ENCODE assay signal across 1 cellular context in the genomic region with DNA sequence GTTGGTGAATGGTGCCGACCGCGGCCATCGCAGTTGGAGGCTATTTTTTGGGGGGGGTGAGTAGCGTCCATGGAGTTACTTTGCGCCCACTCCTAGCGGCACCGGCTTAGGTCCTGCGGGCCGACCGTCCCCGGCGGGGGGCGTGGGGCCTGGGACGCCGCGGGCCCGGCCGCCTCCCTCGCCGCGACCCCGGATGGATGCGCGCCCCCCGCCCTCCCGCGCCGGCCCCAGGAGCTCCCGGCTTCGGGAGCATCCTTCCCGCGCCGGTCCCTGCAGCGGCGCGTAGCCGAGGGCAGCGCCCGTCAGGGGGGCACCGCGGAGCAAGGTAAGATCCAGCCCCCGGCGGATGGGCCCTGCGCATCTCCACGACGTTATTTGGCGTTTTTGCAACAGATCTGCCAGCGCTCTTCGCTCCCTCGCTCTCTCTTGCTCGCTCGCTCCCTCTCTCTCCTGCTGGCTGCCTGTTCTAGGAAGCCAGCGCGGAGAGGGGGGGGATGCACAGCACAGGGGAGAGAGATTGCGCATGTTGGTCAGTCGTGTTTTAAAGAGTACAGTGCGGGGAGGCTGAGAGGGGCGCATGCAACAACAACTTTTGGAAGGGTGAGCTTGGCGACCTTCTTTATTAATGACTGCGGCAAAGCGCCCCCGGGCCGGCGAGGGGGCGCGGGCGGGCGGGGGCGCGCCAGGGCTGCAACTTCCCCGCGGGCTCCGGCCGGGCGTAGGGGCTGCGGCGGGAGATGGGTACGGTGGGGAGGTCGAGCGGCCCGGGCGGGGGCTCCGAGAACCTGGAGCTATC.
TF ChIP-seq lines count a peak whose summit lies in the region.

No MANE protein-coding gene starts in this region.

TF ChIP-seq in HepG2, 621 proteins besides CTCF, POLR2A, EP300 and RAD21 (continued from another document and continues in another):
- TF ChIP-seq, protein P1, sequence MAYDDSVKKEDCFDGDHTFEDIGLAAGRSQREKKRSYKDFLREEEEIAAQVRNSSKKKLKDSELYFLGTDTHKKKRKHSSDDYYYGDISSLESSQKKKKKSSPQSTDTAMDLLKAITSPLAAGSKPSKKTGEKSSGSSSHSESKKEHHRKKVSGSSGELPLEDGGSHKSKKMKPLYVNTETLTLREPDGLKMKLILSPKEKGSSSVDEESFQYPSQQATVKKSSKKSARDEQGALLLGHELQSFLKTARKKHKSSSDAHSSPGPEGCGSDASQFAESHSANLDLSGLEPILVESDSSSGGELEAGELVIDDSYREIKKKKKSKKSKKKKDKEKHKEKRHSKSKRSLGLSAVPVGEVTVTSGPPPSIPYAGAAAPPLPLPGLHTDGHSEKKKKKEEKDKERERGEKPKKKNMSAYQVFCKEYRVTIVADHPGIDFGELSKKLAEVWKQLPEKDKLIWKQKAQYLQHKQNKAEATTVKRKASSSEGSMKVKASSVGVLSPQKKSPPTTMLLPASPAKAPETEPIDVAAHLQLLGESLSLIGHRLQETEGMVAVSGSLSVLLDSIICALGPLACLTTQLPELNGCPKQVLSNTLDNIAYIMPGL (CRISPR knock-in tag; IDR thresholded peaks at IDR 0.05; ENCODE audit: borderline replicate concordance in 1 of 2, low read depth in 1 of 2), result peak in 1 of 2 experiments; percentile 59; a peak in 2 of 4 replicates
- TF ChIP-seq PHF8 (CRISPR knock-in tag; IDR thresholded peaks at IDR 0.05) (peak; percentile 48), AHR (CRISPR knock-in tag; IDR thresholded peaks at IDR 0.05) (peak; percentile 44; the same call in 1 of the 2 replicates), ZNF574 (CRISPR knock-in tag; IDR thresholded peaks at IDR 0.05) (peak; percentile 63; the same call in 1 of the 2 replicates), ZNF552 (CRISPR knock-in tag; IDR thresholded peaks at IDR 0.05; ENCODE audit: borderline replicate concordance) (no peak), ZNF746 (CRISPR knock-in tag; IDR thresholded peaks at IDR 0.05) (no peak), MEIS2 (CRISPR knock-in tag; IDR thresholded peaks at IDR 0.05) (peak; percentile 30; the same call in 1 of the 2 replicates), SRSF4 (IDR thresholded peaks at IDR 0.05; ENCODE audit: low read depth, low read length, poor library complexity, severe bottlenecking) (no peak), SP140L (CRISPR knock-in tag; IDR thresholded peaks at IDR 0.05; ENCODE audit: borderline replicate concordance) (peak; percentile 37; the same call in 1 of the 2 replicates), NFIB (CRISPR knock-in tag; IDR thresholded peaks at IDR 0.05; ENCODE audit: borderline replicate concordance) (no peak), ZNF431 (CRISPR knock-in tag; IDR thresholded peaks at IDR 0.05; ENCODE audit: borderline replicate concordance, low read depth) (no peak), ZNF34 (CRISPR knock-in tag; IDR thresholded peaks at IDR 0.05; ENCODE audit: borderline replicate concordance) (peak; percentile 8; the same call in 1 of the 2 replicates), ZBTB25 (CRISPR knock-in tag; IDR thresholded peaks at IDR 0.05) (0 out of 2 replicates have a peak, but pooled peaks have one; percentile 0), PLRG1 (conservative IDR thresholded peaks at IDR 0.05) (no peak), ZNF546 (CRISPR knock-in tag; conservative IDR thresholded peaks at IDR 0.05) (no peak), PRMT3 (CRISPR knock-in tag; IDR thresholded peaks at IDR 0.05; ENCODE audit: borderline replicate concordance, low read depth) (0 out of 2 replicates have a peak, but pooled peaks have one; percentile 45), MXD3 (CRISPR knock-in tag; IDR thresholded peaks at IDR 0.05) (peak; percentile 17; the same call in 1 of the 2 replicates), ZFX (CRISPR knock-in tag; IDR thresholded peaks at IDR 0.05; ENCODE audit: low read depth) (peak; percentile 43; the same call in 1 of the 2 replicates), SNAPC2 (CRISPR knock-in tag; IDR thresholded peaks at IDR 0.05) (no peak), ZNF232 (CRISPR knock-in tag; IDR thresholded peaks at IDR 0.05; ENCODE audit: borderline replicate concordance) (peak; percentile 26; the same call in 1 of the 2 replicates), NR2F6 (IDR thresholded peaks at IDR 0.05) (no peak), NR2F6 (CRISPR knock-in tag; IDR thresholded peaks at IDR 0.05) (0 out of 2 replicates have a peak, but pooled peaks have one; percentile 8), RFX1 (IDR thresholded peaks at IDR 0.05) (no peak), ZSCAN5A (CRISPR knock-in tag; IDR thresholded peaks at IDR 0.05; ENCODE audit: borderline replicate concordance) (no peak), KLF12 (CRISPR knock-in tag; IDR thresholded peaks at IDR 0.05; ENCODE audit: borderline replicate concordance) (peak; percentile 12; the same call in 1 of the 2 replicates), ZNF335 (CRISPR knock-in tag; IDR thresholded peaks at IDR 0.05) (0 out of 2 replicates have a peak, but pooled peaks have one; percentile 31), TCF7L2 (IDR thresholded peaks at IDR 0.05; ENCODE audit: low read depth, low read length) (no peak), HDAC2 (CRISPR knock-in tag; IDR thresholded peaks at IDR 0.05) (0 out of 2 replicates have a peak, but pooled peaks have one; percentile 14), SAP130 (CRISPR knock-in tag; IDR thresholded peaks at IDR 0.05; ENCODE audit: low read depth) (peak; percentile 63), ZNF777 (CRISPR knock-in tag; IDR thresholded peaks at IDR 0.05) (0 out of 2 replicates have a peak, but pooled peaks have one; percentile 18), ERF (CRISPR knock-in tag; IDR thresholded peaks at IDR 0.05) (no peak), PAX8 (CRISPR knock-in tag; IDR thresholded peaks at IDR 0.05; ENCODE audit: borderline replicate concordance) (no peak), ZNF292 (CRISPR knock-in tag; IDR thresholded peaks at IDR 0.05; ENCODE audit: borderline replicate concordance, low read depth) (peak; percentile 60; the same call in 1 of the 2 replicates), NONO (IDR thresholded peaks at IDR 0.05) (no peak), NONO (CRISPR knock-in tag; conservative IDR thresholded peaks at IDR 0.05) (0 out of 2 replicates have a peak, but pooled peaks have one; percentile 0), THAP7 (CRISPR knock-in tag; IDR thresholded peaks at IDR 0.05) (no peak), HOXD1 (CRISPR knock-in tag; IDR thresholded peaks at IDR 0.05) (peak; percentile 49; the same call in 1 of the 2 replicates), ZNF761 (CRISPR knock-in tag; conservative IDR thresholded peaks at IDR 0.05) (no peak), STAT5B (CRISPR knock-in tag; IDR thresholded peaks at IDR 0.05) (no peak), ZKSCAN8 (CRISPR knock-in tag; IDR thresholded peaks at IDR 0.05; ENCODE audit: borderline replicate concordance) (no peak), HNF4A (CRISPR knock-in tag; IDR thresholded peaks at IDR 0.05) (peak; percentile 52), TMF1 (CRISPR knock-in tag; IDR thresholded peaks at IDR 0.05; ENCODE audit: low read depth) (peak; percentile 8; the same call in 1 of the 2 replicates), ZIK1 (CRISPR knock-in tag; IDR thresholded peaks at IDR 0.05; ENCODE audit: borderline replicate concordance, low read depth) (peak; percentile 14; the same call in 1 of the 2 replicates)
- TF ChIP-seq, protein P2, sequence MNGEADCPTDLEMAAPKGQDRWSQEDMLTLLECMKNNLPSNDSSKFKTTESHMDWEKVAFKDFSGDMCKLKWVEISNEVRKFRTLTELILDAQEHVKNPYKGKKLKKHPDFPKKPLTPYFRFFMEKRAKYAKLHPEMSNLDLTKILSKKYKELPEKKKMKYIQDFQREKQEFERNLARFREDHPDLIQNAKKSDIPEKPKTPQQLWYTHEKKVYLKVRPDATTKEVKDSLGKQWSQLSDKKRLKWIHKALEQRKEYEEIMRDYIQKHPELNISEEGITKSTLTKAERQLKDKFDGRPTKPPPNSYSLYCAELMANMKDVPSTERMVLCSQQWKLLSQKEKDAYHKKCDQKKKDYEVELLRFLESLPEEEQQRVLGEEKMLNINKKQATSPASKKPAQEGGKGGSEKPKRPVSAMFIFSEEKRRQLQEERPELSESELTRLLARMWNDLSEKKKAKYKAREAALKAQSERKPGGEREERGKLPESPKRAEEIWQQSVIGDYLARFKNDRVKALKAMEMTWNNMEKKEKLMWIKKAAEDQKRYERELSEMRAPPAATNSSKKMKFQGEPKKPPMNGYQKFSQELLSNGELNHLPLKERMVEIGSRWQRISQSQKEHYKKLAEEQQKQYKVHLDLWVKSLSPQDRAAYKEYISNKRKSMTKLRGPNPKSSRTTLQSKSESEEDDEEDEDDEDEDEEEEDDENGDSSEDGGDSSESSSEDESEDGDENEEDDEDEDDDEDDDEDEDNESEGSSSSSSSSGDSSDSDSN (CRISPR knock-in tag; IDR thresholded peaks at IDR 0.05), result 0 out of 2 replicates have a peak, but pooled peaks have one; percentile 26
- TF ChIP-seq, protein P3, sequence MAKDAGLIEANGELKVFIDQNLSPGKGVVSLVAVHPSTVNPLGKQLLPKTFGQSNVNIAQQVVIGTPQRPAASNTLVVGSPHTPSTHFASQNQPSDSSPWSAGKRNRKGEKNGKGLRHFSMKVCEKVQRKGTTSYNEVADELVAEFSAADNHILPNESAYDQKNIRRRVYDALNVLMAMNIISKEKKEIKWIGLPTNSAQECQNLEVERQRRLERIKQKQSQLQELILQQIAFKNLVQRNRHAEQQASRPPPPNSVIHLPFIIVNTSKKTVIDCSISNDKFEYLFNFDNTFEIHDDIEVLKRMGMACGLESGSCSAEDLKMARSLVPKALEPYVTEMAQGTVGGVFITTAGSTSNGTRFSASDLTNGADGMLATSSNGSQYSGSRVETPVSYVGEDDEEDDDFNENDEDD (CRISPR knock-in tag; IDR thresholded peaks at IDR 0.05; ENCODE audit: borderline replicate concordance), result peak; percentile 24; the same call in 1 of the 2 replicates
- TF ChIP-seq, protein P4, sequence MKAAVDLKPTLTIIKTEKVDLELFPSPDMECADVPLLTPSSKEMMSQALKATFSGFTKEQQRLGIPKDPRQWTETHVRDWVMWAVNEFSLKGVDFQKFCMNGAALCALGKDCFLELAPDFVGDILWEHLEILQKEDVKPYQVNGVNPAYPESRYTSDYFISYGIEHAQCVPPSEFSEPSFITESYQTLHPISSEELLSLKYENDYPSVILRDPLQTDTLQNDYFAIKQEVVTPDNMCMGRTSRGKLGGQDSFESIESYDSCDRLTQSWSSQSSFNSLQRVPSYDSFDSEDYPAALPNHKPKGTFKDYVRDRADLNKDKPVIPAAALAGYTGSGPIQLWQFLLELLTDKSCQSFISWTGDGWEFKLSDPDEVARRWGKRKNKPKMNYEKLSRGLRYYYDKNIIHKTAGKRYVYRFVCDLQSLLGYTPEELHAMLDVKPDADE (CRISPR knock-in tag; IDR thresholded peaks at IDR 0.05), result 0 out of 2 replicates have a peak, but pooled peaks have one; percentile 69
- TF ChIP-seq, protein P5, sequence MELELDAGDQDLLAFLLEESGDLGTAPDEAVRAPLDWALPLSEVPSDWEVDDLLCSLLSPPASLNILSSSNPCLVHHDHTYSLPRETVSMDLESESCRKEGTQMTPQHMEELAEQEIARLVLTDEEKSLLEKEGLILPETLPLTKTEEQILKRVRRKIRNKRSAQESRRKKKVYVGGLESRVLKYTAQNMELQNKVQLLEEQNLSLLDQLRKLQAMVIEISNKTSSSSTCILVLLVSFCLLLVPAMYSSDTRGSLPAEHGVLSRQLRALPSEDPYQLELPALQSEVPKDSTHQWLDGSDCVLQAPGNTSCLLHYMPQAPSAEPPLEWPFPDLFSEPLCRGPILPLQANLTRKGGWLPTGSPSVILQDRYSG (CRISPR knock-in tag; IDR thresholded peaks at IDR 0.05), result 0 out of 2 replicates have a peak, but pooled peaks have one; percentile 22
